Comparison of ENCODE assay signal across 29 cellular contexts in the genomic region with DNA sequence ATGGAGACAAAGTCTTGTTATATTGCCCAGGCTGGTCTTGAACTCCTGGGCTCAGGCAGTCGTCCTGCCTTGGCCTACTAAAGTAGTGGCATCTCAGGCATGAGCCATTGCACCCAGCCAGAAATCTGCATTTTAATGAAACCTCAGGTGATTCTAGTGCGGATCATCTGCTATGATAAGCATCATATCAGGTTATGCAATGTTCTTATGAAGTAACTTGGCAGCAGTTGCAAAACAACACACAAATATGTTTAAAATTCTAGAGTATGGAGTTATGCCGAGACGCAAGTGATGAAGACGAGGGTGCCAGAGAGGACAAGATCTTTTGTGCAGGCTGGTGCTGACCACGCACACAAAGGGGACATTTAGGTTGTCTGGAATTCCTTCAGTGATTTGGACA.
"Had no signal": no experiment of that assay in that cellular context is flagged by ENCODE, and none has a peak within 500 bp of the region (broad histone marks: within the 10 kb centered on the region; RNA-seq: fewer than 3 reads in every experiment).

No MANE protein-coding gene starts in this region.

- H3K9me3 ChIP-seq: gastroesophageal sphincter, pancreas, prostate gland, stomach, thyroid gland had no signal

- H3K36me3 Mint-ChIP-seq: mesothelial cell of epicardium; stimulated activated naive B cell treated with anti-CD40 and anti-IgM and Interleukin-4, amounts not matched to agents 10 μg/mL and 1 μg/mL and 100 μg/mL, for 72 hours had no signal

- H2AFZ ChIP-seq: hepatocyte had no signal

- H3K27ac ChIP-seq: gastroesophageal sphincter, hepatocyte, pancreas, prostate gland, stomach, thyroid gland, VCaP had no signal

- H3K36me3 ChIP-seq: gastroesophageal sphincter, pancreas, prostate gland, stomach, thyroid gland had no signal

- DNase-seq: activated CD4-positive, alpha-beta T cell treated with anti-CD3 and anti-CD28 coated beads for 48 hours; activated CD4-positive, alpha-beta T cell treated with anti-CD3 and anti-CD28 coated beads, Interleukin-2, amount 50 U/mL, for 48 hours; activated CD8-positive, alpha-beta memory T cell treated with anti-CD3 and anti-CD28 coated beads, Interleukin-2, amount 50 U/mL, for 48 hours; activated gamma-delta T cell; activated naive CD4-positive, alpha-beta T cell treated with anti-CD3 and anti-CD28 coated beads, Interleukin-2, amount 50 U/mL, for 16 hours; activated T-cell treated with anti-CD3 and anti-CD28 coated beads, Interleukin-2, amount 50 U/mL, for 24 hours; amygdala; central memory CD4-positive, alpha-beta T cell; dermis blood vessel endothelial cell; effector CD4-positive, alpha-beta T cell; islet precursor cell; left ventricle myocardium superior; naive B cell; nephron progenitor cell; nucleus accumbens; pancreas; retina; stimulated activated CD4-positive, alpha-beta T cell treated with anti-CD3 and anti-CD28 coated beads, Interleukin-15, amount 100 ng/mL, for 24 hours; stimulated activated CD4-positive, alpha-beta T cell treated with anti-CD3 and anti-CD28 coated beads, Interleukin-2, amount 100 ng/mL, for 24 hours; stimulated activated naive B cell treated with anti-CD40 and anti-IgM and Interleukin-4, amounts not matched to agents 10 μg/mL and 1 μg/mL and 100 μg/mL, for 72 hours; stomach; T-helper 9 cell; thyroid gland had no signal

- H3K79me2 ChIP-seq: hepatocyte had no signal

- H3K4me1 ChIP-seq: pancreas, prostate gland, stomach, thyroid gland had no signal

- H3K4me3 Mint-ChIP-seq: activated T-cell treated with anti-CD3 and anti-CD28 coated beads, Interleukin-2, amount 50 U/mL, for 24 hours; mesothelial cell of epicardium; naive B cell; nephron progenitor cell; stimulated activated naive B cell treated with anti-CD40 and anti-IgM and Interleukin-4, amounts not matched to agents 10 μg/mL and 1 μg/mL and 100 μg/mL, for 72 hours; T-helper 1 cell treated with Interleukin-12 subunit alpha and Interleukin-12 subunit beta and Interleukin-4 antibody, amounts not matched to agents 30 μg/mL and 1 μg/mL, for 36 hours had no signal

- H3K27ac Mint-ChIP-seq: activated T-cell treated with anti-CD3 and anti-CD28 coated beads, Interleukin-2, amount 50 U/mL, for 24 hours; mesothelial cell of epicardium; naive B cell; nephron progenitor cell; stimulated activated naive B cell treated with anti-CD40 and anti-IgM and Interleukin-4, amounts not matched to agents 10 μg/mL and 1 μg/mL and 100 μg/mL, for 72 hours; T-helper 1 cell treated with Interleukin-12 subunit alpha and Interleukin-12 subunit beta and Interleukin-4 antibody, amounts not matched to agents 30 μg/mL and 1 μg/mL, for 36 hours had no signal

- H3K4me3 ChIP-seq: gastroesophageal sphincter, hepatocyte, pancreas, prostate gland, stomach, thyroid gland had no signal

- H3K9me3 Mint-ChIP-seq: activated T-cell treated with anti-CD3 and anti-CD28 coated beads, Interleukin-2, amount 50 U/mL, for 24 hours; nephron progenitor cell; stimulated activated naive B cell treated with anti-CD40 and anti-IgM and Interleukin-4, amounts not matched to agents 10 μg/mL and 1 μg/mL and 100 μg/mL, for 72 hours had no signal

- ATAC-seq: gastroesophageal sphincter; left ventricle myocardium superior; pancreas; stimulated activated naive B cell treated with anti-CD40 and anti-IgM and Interleukin-4, amounts not matched to agents 10 μg/mL and 1 μg/mL and 100 μg/mL, for 72 hours had no signal

- H3K27me3 ChIP-seq: gastroesophageal sphincter, hepatocyte, pancreas, stomach, thyroid gland had no signal

- H3K4me1 Mint-ChIP-seq: nephron progenitor cell had no signal

- H3K4me2 ChIP-seq: hepatocyte had no signal

- H3K27me3 Mint-ChIP-seq: activated T-cell treated with anti-CD3 and anti-CD28 coated beads, Interleukin-2, amount 50 U/mL, for 24 hours; naive B cell; stimulated activated naive B cell treated with anti-CD40 and anti-IgM and Interleukin-4, amounts not matched to agents 10 μg/mL and 1 μg/mL and 100 μg/mL, for 72 hours had no signal
